ENCODE assay signal across 10 cellular contexts in the genomic region with DNA sequence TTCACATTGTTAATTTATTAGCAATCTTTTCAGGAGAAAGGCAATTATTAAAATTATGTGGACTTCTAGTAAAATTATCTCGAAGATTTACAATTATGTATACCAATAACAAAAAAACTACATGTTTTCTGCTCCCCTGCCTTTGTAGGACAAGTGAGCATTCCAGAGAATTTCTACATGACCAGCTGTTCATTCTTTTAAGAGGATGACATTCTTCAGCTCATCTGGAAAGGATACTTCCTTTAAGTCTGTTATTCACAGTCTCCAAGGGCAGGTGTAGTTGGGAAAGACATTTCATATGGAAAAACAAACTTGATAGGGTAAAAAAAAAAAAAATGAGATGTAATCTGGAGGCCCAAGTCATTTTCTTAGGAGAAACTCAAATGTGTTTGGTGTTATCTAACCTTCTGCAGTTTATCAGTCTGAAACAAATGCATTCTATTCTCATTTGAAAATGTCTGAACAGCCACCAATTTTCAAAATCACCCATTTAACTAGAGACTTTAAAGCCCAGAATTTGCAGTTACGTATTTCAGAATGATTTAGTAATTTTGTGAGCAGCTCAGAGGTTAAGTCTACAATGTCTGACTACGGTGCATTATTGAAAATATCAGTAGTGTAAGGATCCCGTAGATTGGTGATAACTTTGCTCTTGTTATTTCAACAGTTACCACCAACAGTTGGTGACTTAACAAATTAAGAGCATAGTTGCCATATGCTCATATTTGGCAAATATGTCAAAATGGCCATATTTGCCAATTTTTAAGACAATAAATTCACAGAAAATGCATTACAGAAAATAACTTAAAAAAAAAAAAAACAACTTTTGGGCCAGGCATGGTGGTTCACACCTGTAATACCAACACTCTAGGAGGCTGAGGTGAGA. TPM values are rescaled to one million over a fixed set of nuclear protein-coding genes. Genes with fewer than 3 reads are reported as not detected.
DNase-seq lines count a peak whose midpoint lies in the region; ATAC-seq and TF ChIP-seq lines count a peak whose summit lies in the region.
"Had no signal": no experiment of that assay in that cellular context is flagged by ENCODE, and none has a peak within 500 bp of the region (broad histone marks: within the 10 kb centered on the region; RNA-seq: fewer than 3 reads in every experiment).

No MANE protein-coding gene starts in this region.

- CTCF ChIA-PET in activated CD4-positive, alpha-beta T cell treated with anti-CD3 and anti-CD28 coated beads for 36 hours (lab: Charles Lee) = interaction anchor here (0.6 to 2.9 kb wide), 15 partner anchors 10 to 549 kb away, joined by 3 to 15 read pairs (median 4); a partner anchor contains a TSS

- H3K36me3 Mint-ChIP-seq in activated CD4-positive, alpha-beta T cell treated with anti-CD3 and anti-CD28 coated beads for 36 hours (ENCODE audit: low read depth) = peaks cover 21% of the 10 kb centered on the region
- H3K36me3 Mint-ChIP-seq in activated naive CD8-positive, alpha-beta T cell treated with anti-CD3 and anti-CD28 coated beads, Interleukin-2, amount 50 U/mL, for 24 hours (ENCODE audit: low read depth) = peaks cover 27% of the 10 kb centered on the region
- no peaks in the 10 kb centered on the region for H3K36me3 Mint-ChIP-seq in immature natural killer cell

- peak overlapping the region; percentile 99 for H3K4me3 Mint-ChIP-seq in activated CD4-positive, alpha-beta T cell treated with anti-CD3 and anti-CD28 coated beads for 36 hours
- peak overlapping the region; percentile 93 for H3K4me3 Mint-ChIP-seq in activated naive CD8-positive, alpha-beta T cell treated with anti-CD3 and anti-CD28 coated beads, Interleukin-2, amount 50 U/mL, for 24 hours
- peak overlapping the region; percentile 88 to 95 (median 90) for H3K4me3 Mint-ChIP-seq in immature natural killer cell

- peaks cover 39% of the 10 kb centered on the region for H3K4me1 Mint-ChIP-seq in activated CD4-positive, alpha-beta T cell treated with anti-CD3 and anti-CD28 coated beads for 36 hours
- H3K4me1 Mint-ChIP-seq in activated naive CD8-positive, alpha-beta T cell treated with anti-CD3 and anti-CD28 coated beads, Interleukin-2, amount 50 U/mL, for 24 hours = peaks cover 52% of the 10 kb centered on the region
- H3K4me1 Mint-ChIP-seq in immature natural killer cell = peaks cover 25 to 40% of the 10 kb centered on the region in 2 donors

- no peak for TF ChIP-seq CTCF in stomach (IDR thresholded peaks at IDR 0.05)
- TF ChIP-seq CTCF in GM20000 (IDR thresholded peaks at IDR 0.05; ENCODE audit: extremely low read depth, missing control alignments) = no peak

- no peak overlapping the region for H3K27ac Mint-ChIP-seq in activated CD4-positive, alpha-beta T cell treated with anti-CD3 and anti-CD28 coated beads for 36 hours
- peak overlapping the region; percentile 96 for H3K27ac Mint-ChIP-seq in activated naive CD8-positive, alpha-beta T cell treated with anti-CD3 and anti-CD28 coated beads, Interleukin-2, amount 50 U/mL, for 24 hours
- H3K27ac Mint-ChIP-seq in immature natural killer cell = peak overlapping the region in 5 of 6 donors; percentile 89 to 98 (median 94)

- H3K27ac ChIP-seq in stomach = peak overlapping the region; percentile 86 to 98 (median 95)

- no peak for DNase-seq in activated CD4-positive, alpha-beta T cell treated with anti-CD3 and anti-CD28 coated beads for 36 hours
- no peak for DNase-seq in activated CD4-positive, alpha-beta T cell treated with anti-CD3 and anti-CD28 coated beads, Interleukin-2, amount 50 U/mL, for 1 hour
- no peak for DNase-seq in activated naive CD8-positive, alpha-beta T cell treated with anti-CD3 and anti-CD28 coated beads, Interleukin-2, amount 50 U/mL, for 24 hours
- DNase-seq in immature natural killer cell (no peak), stomach (no peak), NCI-H2196 treated with DMSO at 0.1 percent for 48 hours (lab: John Stamatoyannopoulos, UW; ENCODE audit: unreplicated experiment) (no peak), putamen (ENCODE audit: low spot score) (no peak), GM20000 (ENCODE audit: low spot score) (no peak)
- DNase-seq: central memory CD4-positive, alpha-beta T cell; NCI-H524 treated with DMSO at 0.1 percent for 48 hours had no signal

- H3K4me3 ChIP-seq in stomach = peak overlapping the region; percentile 69 to 83 (median 79)

- intact Hi-C loops in activated CD4-positive, alpha-beta T cell treated with anti-CD3 and anti-CD28 coated beads for 36 hours (cut with DNase I, micrococcal nuclease) = loop anchor here (2.0 to 10.0 kb wide), 6 partner anchors 309 to 1346 kb away; a partner anchor contains a TSS
- intact Hi-C loops in stomach (cut with DNase I; ENCODE audit: low total_unique reads) = no loop called here

- POLR2A ChIA-PET in activated CD4-positive, alpha-beta T cell treated with anti-CD3 and anti-CD28 coated beads for 36 hours (lab: Charles Lee) = interaction anchor here (0.6 to 1.3 kb wide), 8 partner anchors 13 to 544 kb away, joined by 3 to 5 read pairs (median 3); a partner anchor contains a TSS

- TF ChIP-seq POLR2A in stomach (IDR thresholded peaks at IDR 0.05) = no peak

- no peaks in the 10 kb centered on the region for H3K36me3 ChIP-seq in stomach

- no peak for ATAC-seq in activated CD4-positive, alpha-beta T cell treated with anti-CD3 and anti-CD28 coated beads for 36 hours
- no peak for ATAC-seq in activated naive CD8-positive, alpha-beta T cell treated with anti-CD3 and anti-CD28 coated beads, Interleukin-2, amount 50 U/mL, for 24 hours

- 65 to 78% (median 77%) methylated on average over 4 of the region's 4 CpGs for WGBS in stomach, 5 donors

- no peaks in the 10 kb centered on the region for H3K9me3 Mint-ChIP-seq in activated CD4-positive, alpha-beta T cell treated with anti-CD3 and anti-CD28 coated beads for 36 hours (ENCODE audit: low read depth)
- no peaks in the 10 kb centered on the region for H3K9me3 Mint-ChIP-seq in activated naive CD8-positive, alpha-beta T cell treated with anti-CD3 and anti-CD28 coated beads, Interleukin-2, amount 50 U/mL, for 24 hours
- H3K9me3 Mint-ChIP-seq in immature natural killer cell = no peaks in the 10 kb centered on the region

- H3K27me3 ChIP-seq in stomach = no peaks in the 10 kb centered on the region

- H3K27me3 Mint-ChIP-seq in activated CD4-positive, alpha-beta T cell treated with anti-CD3 and anti-CD28 coated beads for 36 hours = no peaks in the 10 kb centered on the region
- H3K27me3 Mint-ChIP-seq in activated naive CD8-positive, alpha-beta T cell treated with anti-CD3 and anti-CD28 coated beads, Interleukin-2, amount 50 U/mL, for 24 hours = peaks cover 3% of the 10 kb centered on the region
- H3K27me3 Mint-ChIP-seq in immature natural killer cell (ENCODE audit: low read depth in 3 of 3) = peaks cover 14 to 23% (median 16%) of the 10 kb centered on the region in 3 donors

- no peak for TF ChIP-seq EP300 in stomach (IDR thresholded peaks at IDR 0.05)

- H3K9me3 ChIP-seq in stomach = no peaks in the 10 kb centered on the region

- peaks cover 0 to 54% (median 33%) of the 10 kb centered on the region in 4 donors for H3K4me1 ChIP-seq in stomach

RNA-seq across cellular contexts. Expression of a gene that starts 1.8 kb away (rescaled TPM):
- total RNA-seq in activated CD4-positive, alpha-beta T cell treated with anti-CD3 and anti-CD28 coated beads for 36 hours = 10 to 100 TPM; 12.3 to 14.3 TPM
- polyA plus RNA-seq in immature natural killer cell (1 to 10 TPM in 1 of 3 donors, under 1 TPM in 2; 0.59 to 1.4 (median 0.92) TPM), stomach (10 to 100 TPM; 15.3 to 26.5 (median 17.7) TPM)
- total RNA-seq in stomach = 10 to 100 TPM in 4 of 5 donors, 1 to 10 TPM in 1; 4.9 to 62.4 (median 12.5) TPM

RNA-seq across cellular contexts. Expression of a gene that starts 51.1 kb away (rescaled TPM):
- 1,000 to 10,000 TPM in 1 of 2 experiments, 100 to 1,000 TPM in 1; 959 to 1,004 TPM for total RNA-seq in activated CD4-positive, alpha-beta T cell treated with anti-CD3 and anti-CD28 coated beads for 36 hours
- 100 to 1,000 TPM in 1 of 3 donors, 10 to 100 TPM in 2; 66.9 to 108 (median 90.2) TPM for polyA plus RNA-seq in immature natural killer cell
- total RNA-seq in stomach = 100 to 1,000 TPM in 4 of 5 donors, 10 to 100 TPM in 1; 95.0 to 342 (median 257) TPM
- 100 to 1,000 TPM; 197 to 329 (median 206) TPM for polyA plus RNA-seq in stomach
